Comparison of ENCODE assay signal across 15 cellular contexts in the genomic region with DNA sequence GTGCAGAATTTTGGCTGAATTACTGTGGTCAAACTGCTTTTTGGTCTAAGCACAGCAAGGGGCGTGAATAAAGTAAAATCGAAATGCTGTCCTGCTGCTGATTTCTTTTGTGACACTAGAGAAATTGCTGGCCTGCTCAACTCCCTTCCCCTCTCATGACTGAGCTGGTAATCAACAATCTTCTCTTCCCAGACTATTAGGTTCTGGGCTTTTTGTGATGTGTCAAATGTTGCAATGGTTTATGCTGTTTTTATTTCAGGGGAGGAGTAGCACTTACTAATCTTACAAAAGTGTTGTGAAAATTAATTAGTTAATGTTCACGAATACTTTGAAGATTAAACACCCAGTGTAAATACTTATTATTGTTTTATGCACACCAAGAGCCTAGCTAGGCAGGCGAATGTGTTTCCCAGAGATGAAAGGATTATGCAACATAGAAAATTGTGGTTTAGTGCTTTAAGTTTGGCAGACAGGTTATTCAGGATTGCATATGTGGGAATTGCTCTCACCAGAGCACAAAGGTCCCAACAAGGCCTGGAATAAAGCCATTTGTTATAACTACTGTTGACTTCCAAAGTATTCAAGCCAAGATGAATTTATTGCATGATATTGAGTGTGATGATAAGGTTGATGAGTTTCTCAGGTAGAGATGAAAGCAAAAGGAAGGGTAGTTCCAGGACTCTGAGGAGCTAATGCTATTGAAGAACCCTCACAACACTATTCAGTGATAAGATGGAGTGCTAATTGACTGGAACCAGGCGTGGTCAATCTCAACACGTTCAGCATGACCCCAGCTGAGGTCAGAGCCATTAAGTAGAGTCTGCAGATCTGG.
DNase-seq lines count a peak whose midpoint lies in the region; ATAC-seq, FAIRE-seq and TF ChIP-seq lines count a peak whose summit lies in the region.
"Had no signal": no experiment of that assay in that cellular context is flagged by ENCODE, and none has a peak within 500 bp of the region (broad histone marks: within the 10 kb centered on the region; RNA-seq: fewer than 3 reads in every experiment).

No MANE protein-coding gene starts in this region.

- ATAC-seq in Right ventricle myocardium inferior (peak; percentile 87), left ventricle myocardium superior (peak; percentile 96)

- H3K27me3 ChIP-seq in left ventricle myocardium inferior (ENCODE audit: low read depth) (no peaks in the 10 kb centered on the region), astrocyte (ENCODE audit: insufficient read depth, low read length) (no peaks in the 10 kb centered on the region)
- H3K27me3 ChIP-seq: tibial nerve had no signal

- H3K9me3 Mint-ChIP-seq in astrocyte (ENCODE audit: unreplicated experiment): peaks cover 1% of the 10 kb centered on the region
- peaks cover 12% of the 10 kb centered on the region for H3K9me3 Mint-ChIP-seq in type B pancreatic cell
- no peaks in the 10 kb centered on the region for H3K9me3 Mint-ChIP-seq in activated T-cell treated with anti-CD3 and anti-CD28 coated beads, Interleukin-2, amount 50 U/mL, for 24 hours

- H3K9me3 ChIP-seq in left ventricle myocardium inferior (replicated peaks): no peaks in the 10 kb centered on the region
- no peaks in the 10 kb centered on the region for H3K9me3 ChIP-seq in astrocyte (ENCODE audit: insufficient read depth, low read depth, low read length)
- H3K9me3 ChIP-seq: tibial nerve had no signal

- no peak overlapping the region for H3K9ac ChIP-seq in astrocyte (ENCODE audit: low read length)

- H3K27me3 Mint-ChIP-seq in astrocyte (ENCODE audit: low read depth, unreplicated experiment): no peaks in the 10 kb centered on the region
- peaks cover 8% of the 10 kb centered on the region for H3K27me3 Mint-ChIP-seq in type B pancreatic cell
- H3K27me3 Mint-ChIP-seq in activated T-cell treated with anti-CD3 and anti-CD28 coated beads, Interleukin-2, amount 50 U/mL, for 24 hours: no peaks in the 10 kb centered on the region
- H3K27me3 Mint-ChIP-seq: activated naive CD8-positive, alpha-beta T cell had no signal

- intact Hi-C loops in Right ventricle myocardium inferior (cut with DNase I): no loop called here
- intact Hi-C loops in left ventricle myocardium inferior (cut with micrococcal nuclease): no loop called here
- intact Hi-C loops in left ventricle myocardium superior (cut with micrococcal nuclease): no loop called here

- FAIRE-seq in astrocyte (lab: Jason Lieb, UNC) (no peak), GM12892 (lab: Jason Lieb, UNC) (no peak)

- H3K4me1 Mint-ChIP-seq in astrocyte (ENCODE audit: low read depth, unreplicated experiment) (peaks cover 10% of the 10 kb centered on the region), type B pancreatic cell (ENCODE audit: unreplicated experiment) (peaks cover 18% of the 10 kb centered on the region)
- no peaks in the 10 kb centered on the region for H3K4me1 Mint-ChIP-seq in activated T-cell treated with anti-CD3 and anti-CD28 coated beads, Interleukin-2, amount 50 U/mL, for 24 hours (ENCODE audit: low read depth)

- H3K4me3 ChIP-seq in left ventricle myocardium inferior: no peak overlapping the region
- no peak overlapping the region for H3K4me3 ChIP-seq in astrocyte (ENCODE audit: insufficient read depth, low read depth, low read length)
- H3K4me3 ChIP-seq: tibial nerve had no signal

- H3K4me1 ChIP-seq in left ventricle myocardium inferior: peaks cover 12% of the 10 kb centered on the region
- no peaks in the 10 kb centered on the region for H3K4me1 ChIP-seq in astrocyte (ENCODE audit: insufficient read depth, low read length)

- no peak for TF ChIP-seq CTCF in left ventricle myocardium inferior (IDR thresholded peaks at IDR 0.05; ENCODE audit: borderline replicate concordance)
- TF ChIP-seq CTCF in astrocyte (IDR thresholded peaks at IDR 0.05; ENCODE audit: insufficient read depth, low read depth, low read length): no peak
- TF ChIP-seq CTCF in type B pancreatic cell (conservative IDR thresholded peaks at IDR 0.05): no peak

- no peaks in the 10 kb centered on the region for H4K20me1 ChIP-seq in astrocyte (ENCODE audit: insufficient read depth, low read length)

- H3K4me3 Mint-ChIP-seq in astrocyte (ENCODE audit: unreplicated experiment) (no peak overlapping the region), type B pancreatic cell (peak overlapping the region; percentile 31)
- no peak overlapping the region for H3K4me3 Mint-ChIP-seq in activated T-cell treated with anti-CD3 and anti-CD28 coated beads, Interleukin-2, amount 50 U/mL, for 24 hours
- H3K4me3 Mint-ChIP-seq: activated naive CD8-positive, alpha-beta T cell had no signal

- H3K27ac ChIP-seq in left ventricle myocardium inferior (replicated peaks): no peak overlapping the region
- no peak overlapping the region for H3K27ac ChIP-seq in astrocyte (ENCODE audit: low read depth, low read length)
- H3K27ac ChIP-seq: tibial nerve had no signal

- no peak for TF ChIP-seq POLR2A in GM12892 (IDR thresholded peaks at IDR 0.05; ENCODE audit: low read depth, low read length)

- H3K4me2 ChIP-seq in astrocyte (ENCODE audit: low read length): no peak overlapping the region

- H3K27ac Mint-ChIP-seq in astrocyte (ENCODE audit: unreplicated experiment) (no peak overlapping the region), type B pancreatic cell (peak overlapping the region; percentile 17)
- H3K27ac Mint-ChIP-seq in activated T-cell treated with anti-CD3 and anti-CD28 coated beads, Interleukin-2, amount 50 U/mL, for 24 hours: no peak overlapping the region
- H3K27ac Mint-ChIP-seq: activated naive CD8-positive, alpha-beta T cell had no signal

- H3K36me3 Mint-ChIP-seq in astrocyte (ENCODE audit: low read depth, unreplicated experiment) (no peaks in the 10 kb centered on the region), type B pancreatic cell (peaks cover 5% of the 10 kb centered on the region)
- no peaks in the 10 kb centered on the region for H3K36me3 Mint-ChIP-seq in activated T-cell treated with anti-CD3 and anti-CD28 coated beads, Interleukin-2, amount 50 U/mL, for 24 hours (ENCODE audit: low read depth)
- H3K36me3 Mint-ChIP-seq: activated naive CD8-positive, alpha-beta T cell had no signal

- no peak overlapping the region for H2AFZ ChIP-seq in astrocyte (ENCODE audit: low read depth, low read length)

- H3K36me3 ChIP-seq in left ventricle myocardium inferior (no peaks in the 10 kb centered on the region), astrocyte (ENCODE audit: insufficient read depth, low read length) (no peaks in the 10 kb centered on the region)
- H3K36me3 ChIP-seq: tibial nerve had no signal

- H3K79me2 ChIP-seq in astrocyte (ENCODE audit: insufficient read depth, low read length): no peaks in the 10 kb centered on the region

- no peak for DNase-seq in Right ventricle myocardium inferior (ENCODE audit: missing footprints)
- no peak for DNase-seq in left ventricle myocardium inferior
- peak; percentile 65 for DNase-seq in astrocyte (ENCODE audit: low read depth)
- no peak for DNase-seq in left ventricle myocardium superior
- no peak for DNase-seq in type B pancreatic cell (ENCODE audit: extremely low spot score, unreplicated experiment)
- no peak for DNase-seq in activated T-cell treated with anti-CD3 and anti-CD28 coated beads, Interleukin-2, amount 50 U/mL, for 24 hours
- no peak for DNase-seq in RKO (ENCODE audit: low spot score)
- DNase-seq in GM12892 (ENCODE audit: insufficient read length): no peak
- DNase-seq: DND-41; effector CD8-positive, alpha-beta T cell; Karpas-422; NCI-H446 treated with DMSO at 0.1 percent for 48 hours; SHP77 treated with DMSO at 0.1 percent for 48 hours had no signal
